8 cellular contexts compared by ENCODE assay signal in genomic region chr5:150759334-150759583, GRCh38. TPM values are rescaled to one million over a fixed set of nuclear protein-coding genes. Genes with fewer than 3 reads are reported as not detected.
DNase-seq lines count a peak whose midpoint lies in the region; ATAC-seq lines count a peak whose summit lies in the region.

No MANE protein-coding gene starts in this region.

- peak overlapping the region; percentile 99 for H3K27ac ChIP-seq in angular gyrus (ENCODE audit: low read depth, low read length)
- H3K27ac ChIP-seq in subcutaneous abdominal adipose tissue (ENCODE audit: low read depth, low read length), result peak overlapping the region; percentile 97

- H3K9me3 ChIP-seq in iPS-18c (ENCODE audit: control insufficient read depth, insufficient read depth, low read length), result no peaks in the 10 kb centered on the region
- H3K9me3 ChIP-seq in subcutaneous abdominal adipose tissue (ENCODE audit: control insufficient read depth in 5 of 5, low read length in 5 of 5), result no peaks in the 10 kb centered on the region

- peaks cover 7 to 48% (median 40%) of the 10 kb centered on the region in 5 donors for H3K4me1 ChIP-seq in subcutaneous abdominal adipose tissue (ENCODE audit: control insufficient read depth in 5 of 5, insufficient read depth in 5 of 5, low read length in 5 of 5)

- POLR2A ChIA-PET in activated CD4-positive, alpha-beta T cell treated with anti-CD3 and anti-CD28 coated beads for 36 hours (lab: Charles Lee), result interaction anchor here (1.1 to 2.0 kb wide), 3 partner anchors 30 to 87 kb away, joined by 3 to 9 read pairs (median 8); partner anchors contain the start of gene IRGM

- no peak overlapping the region for H3K4me3 Mint-ChIP-seq in activated CD4-positive, alpha-beta T cell treated with anti-CD3 and anti-CD28 coated beads for 36 hours
- H3K4me3 Mint-ChIP-seq in activated naive CD4-positive, alpha-beta T cell treated with anti-CD3 and anti-CD28 coated beads for 36 hours, result no peak overlapping the region

- H3K4me3 ChIP-seq in H7 (ENCODE audit: insufficient read depth, low read depth, low read length), result peak overlapping the region; percentile 83
- peak overlapping the region; percentile 97; the same call in 1 of the 2 replicates for H3K4me3 ChIP-seq in iPS-18c (ENCODE audit: insufficient read depth, low read depth, low read length)
- peak overlapping the region; percentile 86 to 99 (median 91) for H3K4me3 ChIP-seq in subcutaneous abdominal adipose tissue (ENCODE audit: low read depth in 1 of 5, low read length in 5 of 5)

- intact Hi-C loops in activated CD4-positive, alpha-beta T cell treated with anti-CD3 and anti-CD28 coated beads for 36 hours (cut with DNase I, micrococcal nuclease), result loop anchor here (1.0 to 5.0 kb wide), 4 partner anchors 16 to 494 kb away; partner anchors contain the start of gene GM2A (in 1 of the 2)
- intact Hi-C loops in activated naive CD4-positive, alpha-beta T cell treated with anti-CD3 and anti-CD28 coated beads for 36 hours (cut with micrococcal nuclease), result no loop called here

- H3K27me3 ChIP-seq in H7 (ENCODE audit: control insufficient read depth, insufficient read depth, low read length) (peaks cover 1% of the 10 kb centered on the region), subcutaneous abdominal adipose tissue (ENCODE audit: control insufficient read depth in 5 of 5, insufficient read depth in 4 of 5, low read length in 5 of 5) (no peaks in the 10 kb centered on the region)

- CTCF ChIA-PET in activated CD4-positive, alpha-beta T cell treated with anti-CD3 and anti-CD28 coated beads for 36 hours (lab: Charles Lee), result interaction anchor here (0.7 to 2.9 kb wide), 4 partner anchors 16 to 87 kb away, joined by 3 to 18 read pairs (median 7); partner anchors contain the start of genes IRGM and SMIM3
- CTCF ChIA-PET in activated naive CD4-positive, alpha-beta T cell treated with anti-CD3 and anti-CD28 coated beads for 36 hours (lab: Charles Lee), result interaction anchor here (1.3 to 4.2 kb wide), 4 partner anchors 20 to 58 kb away, joined by 3 to 22 read pairs (median 4); partner anchors contain the start of genes RBM22 and SMIM3

- H3K9me3 Mint-ChIP-seq in activated CD4-positive, alpha-beta T cell treated with anti-CD3 and anti-CD28 coated beads for 36 hours (ENCODE audit: low read depth), result no peaks in the 10 kb centered on the region
- no peaks in the 10 kb centered on the region for H3K9me3 Mint-ChIP-seq in activated naive CD4-positive, alpha-beta T cell treated with anti-CD3 and anti-CD28 coated beads for 36 hours

- no peak for ATAC-seq in activated CD4-positive, alpha-beta T cell treated with anti-CD3 and anti-CD28 coated beads for 36 hours
- ATAC-seq in activated CD4-positive, CD25-positive, alpha-beta regulatory T cell treated with anti-CD3 and anti-CD28 coated beads, Interleukin-2, amount 50 U/mL, for 24 hours, result no peak

- peaks cover 33% of the 10 kb centered on the region for H3K4me1 Mint-ChIP-seq in activated CD4-positive, alpha-beta T cell treated with anti-CD3 and anti-CD28 coated beads for 36 hours
- peaks cover 34% of the 10 kb centered on the region for H3K4me1 Mint-ChIP-seq in activated naive CD4-positive, alpha-beta T cell treated with anti-CD3 and anti-CD28 coated beads for 36 hours (ENCODE audit: low read depth)

- H3K36me3 Mint-ChIP-seq in activated CD4-positive, alpha-beta T cell treated with anti-CD3 and anti-CD28 coated beads for 36 hours (ENCODE audit: low read depth), result peaks cover 25% of the 10 kb centered on the region
- peaks cover 24% of the 10 kb centered on the region for H3K36me3 Mint-ChIP-seq in activated naive CD4-positive, alpha-beta T cell treated with anti-CD3 and anti-CD28 coated beads for 36 hours (ENCODE audit: low read depth)

- H3K9ac ChIP-seq in subcutaneous abdominal adipose tissue (ENCODE audit: low read length in 5 of 5), result peak overlapping the region; percentile 70 to 99 (median 90)

- no peak overlapping the region for H3K27ac Mint-ChIP-seq in activated CD4-positive, alpha-beta T cell treated with anti-CD3 and anti-CD28 coated beads for 36 hours
- H3K27ac Mint-ChIP-seq in activated naive CD4-positive, alpha-beta T cell treated with anti-CD3 and anti-CD28 coated beads for 36 hours, result no peak overlapping the region

- peaks cover 5% of the 10 kb centered on the region; the same call in 1 of the 2 replicates for H3K36me3 ChIP-seq in H7 (replicated peaks; ENCODE audit: control insufficient read depth, insufficient read depth, low read length)
- peaks cover 6 to 17% (median 13%) of the 10 kb centered on the region in 5 donors for H3K36me3 ChIP-seq in subcutaneous abdominal adipose tissue (ENCODE audit: control insufficient read depth in 5 of 5, insufficient read depth in 5 of 5, low read length in 5 of 5)

- H3K27me3 Mint-ChIP-seq in activated CD4-positive, alpha-beta T cell treated with anti-CD3 and anti-CD28 coated beads for 36 hours, result no peaks in the 10 kb centered on the region
- H3K27me3 Mint-ChIP-seq in activated naive CD4-positive, alpha-beta T cell treated with anti-CD3 and anti-CD28 coated beads for 36 hours (ENCODE audit: low read depth), result no peaks in the 10 kb centered on the region

- DNase-seq in H7 (no peak), NCI-H82 treated with DMSO at 0.1 percent for 48 hours (lab: John Stamatoyannopoulos, UW; ENCODE audit: unreplicated experiment) (no peak)
- no peak for DNase-seq in activated CD4-positive, alpha-beta T cell treated with anti-CD3 and anti-CD28 coated beads for 36 hours
- DNase-seq in activated naive CD4-positive, alpha-beta T cell treated with anti-CD3 and anti-CD28 coated beads for 36 hours, result no peak

RNA-seq across cellular contexts. Expression of gene DCTN4, which starts 0.4 kb away (rescaled TPM):
- 28.3 and 37.7 TPM in 2 replicates for total RNA-seq in H7 (2014; rRNA removed; shearing (Covaris generic))
- total RNA-seq in activated CD4-positive, alpha-beta T cell treated with anti-CD3 and anti-CD28 coated beads for 36 hours, result 10 to 100 TPM; 31.7 to 49.0 TPM
- 10 to 100 TPM; 41.0 to 47.7 TPM for total RNA-seq in activated naive CD4-positive, alpha-beta T cell treated with anti-CD3 and anti-CD28 coated beads for 36 hours

RNA-seq across cellular contexts. Expression of gene SMIM3, which starts 19.3 kb away (rescaled TPM):
- 3.0 and 5.2 TPM in 2 replicates for total RNA-seq in H7 (2014; rRNA removed; shearing (Covaris generic))
- 10 to 100 TPM; 16.8 to 16.9 TPM for total RNA-seq in activated CD4-positive, alpha-beta T cell treated with anti-CD3 and anti-CD28 coated beads for 36 hours
- 10 to 100 TPM; 32.9 to 37.4 TPM for total RNA-seq in activated naive CD4-positive, alpha-beta T cell treated with anti-CD3 and anti-CD28 coated beads for 36 hours

RNA-seq across cellular contexts. Expression of gene RBM22, which starts 58.4 kb away (rescaled TPM):
- 35.2 and 39.6 TPM in 2 replicates for total RNA-seq in H7 (2014; rRNA removed; shearing (Covaris generic))
- 10 to 100 TPM; 59.9 to 61.8 TPM for total RNA-seq in activated CD4-positive, alpha-beta T cell treated with anti-CD3 and anti-CD28 coated beads for 36 hours
- total RNA-seq in activated naive CD4-positive, alpha-beta T cell treated with anti-CD3 and anti-CD28 coated beads for 36 hours, result 10 to 100 TPM; 86.2 to 88.2 TPM
